ENCODE assay signal across 21 cellular contexts in genomic region chr10:132707121-132707775, GRCh38.
A peak's percentile ranks its signal among the peaks of the same experiment; 100 is the strongest.
DNase-seq lines count a peak whose midpoint lies in the region; ATAC-seq and TF ChIP-seq lines count a peak whose summit lies in the region.
"Had no signal": no experiment of that assay in that cellular context is flagged by ENCODE, and none has a peak within 500 bp of the region (broad histone marks: within the 10 kb centered on the region; RNA-seq: fewer than 3 reads in every experiment).

No MANE protein-coding gene starts in this region.

- H3K36me3 ChIP-seq in colonic mucosa (no peaks in the 10 kb centered on the region), lower lobe of right lung (peaks cover 28% of the 10 kb centered on the region)

- no peak overlapping the region for H3K9ac ChIP-seq in colonic mucosa (ENCODE audit: low read depth in 2 of 2, low read length in 2 of 2)

- H3K9me3 ChIP-seq in colonic mucosa: no peaks in the 10 kb centered on the region
- peaks cover 10% of the 10 kb centered on the region for H3K9me3 ChIP-seq in lower lobe of right lung
- H3K9me3 ChIP-seq: testis had no signal

- H3K27me3 ChIP-seq in colonic mucosa: no peaks in the 10 kb centered on the region
- no peaks in the 10 kb centered on the region for H3K27me3 ChIP-seq in lower lobe of right lung (ENCODE audit: low read depth)
- H3K27me3 ChIP-seq: ascending aorta, hepatocyte, testis had no signal

- H3K4me3 ChIP-seq in colonic mucosa (no peak overlapping the region), lower lobe of right lung (no peak overlapping the region)
- H3K4me3 ChIP-seq: ascending aorta, hepatocyte, testis had no signal

- H3K27ac ChIP-seq in colonic mucosa (no peak overlapping the region), lower lobe of right lung (no peak overlapping the region), temporal lobe (ENCODE audit: low read depth, low read length) (peak overlapping the region; percentile 90)
- H3K27ac ChIP-seq: ascending aorta, epithelial cell of prostate, hepatocyte, testis had no signal

- no peak for ATAC-seq in lower lobe of right lung
- ATAC-seq in GM18502 (IDR thresholded peaks at IDR 0.05; ENCODE audit: poor library complexity, unreplicated experiment): no peak
- ATAC-seq: activated CD8-positive, alpha-beta T cell treated with anti-CD3 and anti-CD28 coated beads, Interleukin-2, amount 10 ng/mL, durations not matched to agents 7 days and 5 days; naive thymus-derived CD4-positive, alpha-beta T cell had no signal

- in situ Hi-C loops in GM13976 (cut with MboI; ENCODE audit: low sequenced_read_pairs, unreplicated experiment): no loop called here

- intact Hi-C loops in colonic mucosa (cut with DNase I): no loop called here
- intact Hi-C loops in lower lobe of right lung (cut with DNase I): no loop called here

- H3K4me1 ChIP-seq in colonic mucosa (no peaks in the 10 kb centered on the region), lower lobe of right lung (no peaks in the 10 kb centered on the region)
- H3K4me1 ChIP-seq: ascending aorta, testis had no signal

- peak; percentile 51 for DNase-seq in activated effector memory CD4-positive, alpha-beta T cell treated with anti-CD3 and anti-CD28 coated beads, Interleukin-2, amount 50 U/mL, for 16 hours
- no peak for DNase-seq in activated effector memory CD4-positive, alpha-beta T cell treated with Interleukin-2 at 50 U/mL for 16 hours
- DNase-seq in colonic mucosa (peak; percentile 78), lower lobe of right lung (peak; percentile 24), GM13976 (ENCODE audit: low spot score) (no peak), DMS153 treated with DMSO at 0.1 percent for 48 hours (lab: John Stamatoyannopoulos, UW; ENCODE audit: unreplicated experiment) (no peak)
- DNase-seq: activated CD4-positive, alpha-beta T cell treated with anti-CD3 and anti-CD28 coated beads for 1 hour; activated CD8-positive, alpha-beta T cell treated with anti-CD3 and anti-CD28 coated beads, Interleukin-2, amount 10 ng/mL, durations not matched to agents 7 days and 5 days; activated naive CD4-positive, alpha-beta T cell treated with anti-CD3 and anti-CD28 coated beads for 36 hours; central memory CD4-positive, alpha-beta T cell; DMS79; naive thymus-derived CD4-positive, alpha-beta T cell; NCI-H1048; NCI-H2029 treated with DMSO at 0.1 percent for 48 hours; NCI-H226; testis had no signal

- TF ChIP-seq CTCF in colonic mucosa (IDR thresholded peaks at IDR 0.05) (no peak), lower lobe of right lung (IDR thresholded peaks at IDR 0.05) (no peak), GM13976 (IDR thresholded peaks at IDR 0.05; ENCODE audit: borderline replicate concordance, control extremely low read depth, extremely low read depth, insufficient read depth, missing control alignments) (no peak)

Comparison
In these comparisons a context has a peak if more than half of its experiments do, and no peak if none do; other contexts are left out.
1. DNase-seq: peak in activated effector memory CD4-positive, alpha-beta T cell treated with anti-CD3 and anti-CD28 coated beads, Interleukin-2, amount 50 U/mL, for 16 hours (single experiment), colonic mucosa (single experiment) and lower lobe of right lung (single experiment); none in activated effector memory CD4-positive, alpha-beta T cell treated with Interleukin-2 at 50 U/mL for 16 hours (single experiment), GM13976 (single experiment) and DMS153 treated with DMSO at 0.1 percent for 48 hours (single experiment).